In genomic region chr2:98300475-98300874, GRCh38 we compare ENCODE assay signal across 1 cellular context.
TF ChIP-seq lines count a peak whose summit lies in the region.

No MANE protein-coding gene starts in this region.

TF ChIP-seq in K562, 482 proteins besides CTCF, POLR2A, EP300 and RAD21:
- TF ChIP-seq ZBTB40 (IDR thresholded peaks at IDR 0.05) (no peak), ZBTB40 (CRISPR knock-in tag; IDR thresholded peaks at IDR 0.05) (no peak), MTA3 (IDR thresholded peaks at IDR 0.05; ENCODE audit: borderline replicate concordance) (no peak)
